Comparison of ENCODE assay signal across 1 cellular context in the genomic region with DNA sequence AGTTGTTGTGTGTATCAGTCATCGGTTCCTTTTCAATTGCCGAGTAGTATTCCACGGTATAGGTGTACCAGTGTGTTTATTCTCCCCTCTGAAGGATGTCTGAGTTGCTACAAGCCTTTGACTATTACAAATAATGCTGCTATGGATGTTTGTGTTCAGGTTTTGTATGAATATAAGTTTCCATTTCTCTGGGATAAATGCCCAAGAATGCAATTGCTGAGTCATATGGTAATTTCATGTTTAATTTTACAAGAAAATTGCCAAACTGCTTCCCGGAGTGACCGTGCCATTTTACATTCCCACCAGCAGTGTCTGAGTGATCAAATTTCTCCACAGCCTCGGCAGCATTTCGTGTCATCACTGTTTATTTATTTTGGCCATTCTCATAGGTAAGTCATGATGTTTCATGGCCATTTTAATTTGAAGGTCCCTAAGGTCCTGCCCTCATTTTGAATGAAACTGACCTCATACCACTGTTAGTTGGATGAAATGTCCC.
TF ChIP-seq lines count a peak whose summit lies in the region.

No MANE protein-coding gene starts in this region.

TF ChIP-seq in HCT116, 20 proteins besides CTCF, POLR2A, EP300 and RAD21 (continued from another document):
- TF ChIP-seq, protein P1, sequence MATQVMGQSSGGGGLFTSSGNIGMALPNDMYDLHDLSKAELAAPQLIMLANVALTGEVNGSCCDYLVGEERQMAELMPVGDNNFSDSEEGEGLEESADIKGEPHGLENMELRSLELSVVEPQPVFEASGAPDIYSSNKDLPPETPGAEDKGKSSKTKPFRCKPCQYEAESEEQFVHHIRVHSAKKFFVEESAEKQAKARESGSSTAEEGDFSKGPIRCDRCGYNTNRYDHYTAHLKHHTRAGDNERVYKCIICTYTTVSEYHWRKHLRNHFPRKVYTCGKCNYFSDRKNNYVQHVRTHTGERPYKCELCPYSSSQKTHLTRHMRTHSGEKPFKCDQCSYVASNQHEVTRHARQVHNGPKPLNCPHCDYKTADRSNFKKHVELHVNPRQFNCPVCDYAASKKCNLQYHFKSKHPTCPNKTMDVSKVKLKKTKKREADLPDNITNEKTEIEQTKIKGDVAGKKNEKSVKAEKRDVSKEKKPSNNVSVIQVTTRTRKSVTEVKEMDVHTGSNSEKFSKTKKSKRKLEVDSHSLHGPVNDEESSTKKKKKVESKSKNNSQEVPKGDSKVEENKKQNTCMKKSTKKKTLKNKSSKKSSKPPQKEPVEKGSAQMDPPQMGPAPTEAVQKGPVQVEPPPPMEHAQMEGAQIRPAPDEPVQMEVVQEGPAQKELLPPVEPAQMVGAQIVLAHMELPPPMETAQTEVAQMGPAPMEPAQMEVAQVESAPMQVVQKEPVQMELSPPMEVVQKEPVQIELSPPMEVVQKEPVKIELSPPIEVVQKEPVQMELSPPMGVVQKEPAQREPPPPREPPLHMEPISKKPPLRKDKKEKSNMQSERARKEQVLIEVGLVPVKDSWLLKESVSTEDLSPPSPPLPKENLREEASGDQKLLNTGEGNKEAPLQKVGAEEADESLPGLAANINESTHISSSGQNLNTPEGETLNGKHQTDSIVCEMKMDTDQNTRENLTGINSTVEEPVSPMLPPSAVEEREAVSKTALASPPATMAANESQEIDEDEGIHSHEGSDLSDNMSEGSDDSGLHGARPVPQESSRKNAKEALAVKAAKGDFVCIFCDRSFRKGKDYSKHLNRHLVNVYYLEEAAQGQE (IDR thresholded peaks at IDR 0.05; ENCODE audit: low read depth) = no peak
- TF ChIP-seq JUND (IDR thresholded peaks at IDR 0.05) (no peak), ZFX (IDR thresholded peaks at IDR 0.05) (no peak)
